1 cellular context compared by ENCODE assay signal in the genomic region with DNA sequence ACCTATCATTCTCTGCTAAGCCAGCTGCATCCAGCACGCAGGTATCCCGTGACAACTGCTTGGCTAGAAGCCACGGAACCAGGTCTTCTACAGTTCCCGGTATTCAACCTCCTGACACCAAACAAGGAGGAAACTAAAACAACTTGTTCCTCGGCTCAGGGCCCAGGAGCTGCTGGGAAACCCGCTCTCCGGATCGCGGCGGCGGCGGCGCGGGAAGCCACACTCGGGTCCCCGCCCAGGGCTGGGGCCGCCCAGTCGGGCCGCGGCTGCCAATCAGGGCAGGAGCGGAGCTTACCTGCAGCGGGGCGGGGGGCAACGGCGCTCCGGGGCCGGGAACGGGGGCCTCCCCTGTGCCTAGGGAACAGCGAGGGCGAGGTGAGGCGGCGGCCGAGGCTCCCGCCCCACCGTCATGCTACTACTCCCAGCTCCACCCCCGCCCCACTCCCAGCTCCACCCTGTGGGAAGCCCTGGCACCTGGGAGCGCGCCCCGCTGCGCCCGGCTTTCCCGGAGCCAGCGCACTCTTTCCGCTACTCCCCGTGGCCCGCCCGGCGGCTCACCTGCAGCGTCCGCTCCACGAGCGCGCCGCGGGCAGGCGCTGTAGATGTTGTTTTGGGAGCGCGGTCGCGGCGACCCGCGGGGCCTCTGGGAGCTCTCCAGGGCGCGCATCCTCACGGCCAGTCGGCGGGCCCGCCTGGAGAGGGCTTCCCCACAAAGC.
A peak's percentile ranks its signal among the peaks of the same experiment; 100 is the strongest.
TF ChIP-seq lines count a peak whose summit lies in the region.

No MANE protein-coding gene starts in this region.

TF ChIP-seq in GM12878, 131 proteins besides CTCF, POLR2A, EP300 and RAD21:
- no peak for TF ChIP-seq WRNIP1 (IDR thresholded peaks at IDR 0.05; ENCODE audit: borderline replicate concordance, low read depth, low read length)
- TF ChIP-seq, protein P1, sequence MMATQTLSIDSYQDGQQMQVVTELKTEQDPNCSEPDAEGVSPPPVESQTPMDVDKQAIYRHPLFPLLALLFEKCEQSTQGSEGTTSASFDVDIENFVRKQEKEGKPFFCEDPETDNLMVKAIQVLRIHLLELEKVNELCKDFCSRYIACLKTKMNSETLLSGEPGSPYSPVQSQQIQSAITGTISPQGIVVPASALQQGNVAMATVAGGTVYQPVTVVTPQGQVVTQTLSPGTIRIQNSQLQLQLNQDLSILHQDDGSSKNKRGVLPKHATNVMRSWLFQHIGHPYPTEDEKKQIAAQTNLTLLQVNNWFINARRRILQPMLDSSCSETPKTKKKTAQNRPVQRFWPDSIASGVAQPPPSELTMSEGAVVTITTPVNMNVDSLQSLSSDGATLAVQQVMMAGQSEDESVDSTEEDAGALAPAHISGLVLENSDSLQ (IDR thresholded peaks at IDR 0.05): peak; percentile 12; the same call in 1 of the 2 replicates
- no peak for TF ChIP-seq CREB1 (IDR thresholded peaks at IDR 0.05; ENCODE audit: low read depth)
- no peak for TF ChIP-seq SRF (IDR thresholded peaks at IDR 0.05; ENCODE audit: low read depth in 2 of 2, low read length in 2 of 2)
- no peak for TF ChIP-seq POLR2AphosphoS2 (IDR thresholded peaks at IDR 0.05; ENCODE audit: low read depth, low read length)
- no peak for TF ChIP-seq STAT1 (conservative IDR thresholded peaks at IDR 0.05)
- TF ChIP-seq EGR1 (IDR thresholded peaks at IDR 0.05; ENCODE audit: borderline replicate concordance in 1 of 2, low read depth in 2 of 2, low read length in 2 of 2): 0 out of 3 replicates have a peak, but pooled peaks of 1 of the 2 experiments have one; percentile 5
- TF ChIP-seq GABPA (IDR thresholded peaks at IDR 0.05; ENCODE audit: low read depth): no peak
